In the genomic region with DNA sequence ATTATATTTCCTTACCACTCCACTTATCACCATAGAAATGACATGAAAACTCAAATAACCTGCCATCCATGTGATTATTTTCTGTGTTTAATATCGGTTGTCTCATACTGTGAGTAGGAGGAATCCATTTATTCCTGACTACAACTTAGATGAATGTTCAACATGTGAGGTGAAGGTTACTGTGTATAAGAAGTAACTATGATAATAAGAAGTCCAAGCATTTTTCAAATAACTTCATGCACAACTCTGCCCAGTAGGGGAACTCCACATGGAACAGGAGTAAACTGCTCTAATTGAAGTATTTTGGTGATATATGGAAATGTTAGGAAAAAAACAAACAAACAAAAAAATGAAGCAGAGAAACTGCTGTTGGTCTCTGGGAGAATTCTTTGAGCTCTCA, we compare ENCODE assay signal across 23 cellular contexts.
"Had no signal": no experiment of that assay in that cellular context is flagged by ENCODE, and none has a peak within 500 bp of the region (broad histone marks: within the 10 kb centered on the region; RNA-seq: fewer than 3 reads in every experiment).

No MANE protein-coding gene starts in this region.

- ATAC-seq: gastroesophageal sphincter; psoas muscle; sciatic nerve; stimulated activated memory B cell treated with anti-CD40 and anti-IgM and Interleukin-4, amounts not matched to agents 10 μg/mL and 1 μg/mL and 100 μg/mL, for 72 hours; T-helper 17 cell had no signal

- H3K27ac ChIP-seq: ascending aorta, cardiac muscle cell, epithelial cell of prostate, gastroesophageal sphincter, psoas muscle, stomach, suprapubic skin, tibial nerve had no signal

- H3K4me1 ChIP-seq: ascending aorta, gastroesophageal sphincter, psoas muscle, suprapubic skin, tibial nerve had no signal

- H3K36me3 ChIP-seq: ascending aorta, cardiac muscle cell, gastroesophageal sphincter, pancreas, stomach, suprapubic skin, tibial nerve had no signal

- H3K9me3 Mint-ChIP-seq: activated naive CD4-positive, alpha-beta T cell treated with anti-CD3 and anti-CD28 coated beads for 36 hours had no signal

- H3K27me3 Mint-ChIP-seq: activated CD4-positive, alpha-beta memory T cell treated with anti-CD3 and anti-CD28 coated beads for 36 hours; activated naive CD8-positive, alpha-beta T cell treated with anti-CD3 and anti-CD28 coated beads, Interleukin-2, amount 10 ng/mL, durations not matched to agents 7 days and 5 days; stimulated activated memory B cell treated with anti-CD40 and anti-IgM and Interleukin-4, amounts not matched to agents 10 μg/mL and 1 μg/mL and 100 μg/mL, for 72 hours; T-helper 17 cell had no signal

- H3K27ac Mint-ChIP-seq: activated CD4-positive, alpha-beta memory T cell treated with anti-CD3 and anti-CD28 coated beads for 36 hours; activated naive CD4-positive, alpha-beta T cell treated with anti-CD3 and anti-CD28 coated beads for 36 hours; activated naive CD8-positive, alpha-beta T cell treated with anti-CD3 and anti-CD28 coated beads, Interleukin-2, amount 10 ng/mL, durations not matched to agents 7 days and 5 days; nephron progenitor cell; stimulated activated memory B cell treated with anti-CD40 and anti-IgM and Interleukin-4, amounts not matched to agents 10 μg/mL and 1 μg/mL and 100 μg/mL, for 72 hours; T-helper 17 cell had no signal

- H3K36me3 Mint-ChIP-seq: activated CD4-positive, alpha-beta memory T cell treated with anti-CD3 and anti-CD28 coated beads for 36 hours; activated naive CD8-positive, alpha-beta T cell treated with anti-CD3 and anti-CD28 coated beads, Interleukin-2, amount 10 ng/mL, durations not matched to agents 7 days and 5 days; stimulated activated memory B cell treated with anti-CD40 and anti-IgM and Interleukin-4, amounts not matched to agents 10 μg/mL and 1 μg/mL and 100 μg/mL, for 72 hours had no signal

- H3K4me3 Mint-ChIP-seq: activated CD4-positive, alpha-beta memory T cell treated with anti-CD3 and anti-CD28 coated beads for 36 hours; activated naive CD4-positive, alpha-beta T cell treated with anti-CD3 and anti-CD28 coated beads for 36 hours; activated naive CD8-positive, alpha-beta T cell treated with anti-CD3 and anti-CD28 coated beads, Interleukin-2, amount 10 ng/mL, durations not matched to agents 7 days and 5 days; nephron progenitor cell; stimulated activated memory B cell treated with anti-CD40 and anti-IgM and Interleukin-4, amounts not matched to agents 10 μg/mL and 1 μg/mL and 100 μg/mL, for 72 hours; T-helper 17 cell had no signal

- H3K4me1 Mint-ChIP-seq: activated naive CD8-positive, alpha-beta T cell treated with anti-CD3 and anti-CD28 coated beads, Interleukin-2, amount 10 ng/mL, durations not matched to agents 7 days and 5 days; nephron progenitor cell; stimulated activated memory B cell treated with anti-CD40 and anti-IgM and Interleukin-4, amounts not matched to agents 10 μg/mL and 1 μg/mL and 100 μg/mL, for 72 hours; T-helper 17 cell had no signal

- DNase-seq: activated CD4-positive, alpha-beta memory T cell treated with anti-CD3 and anti-CD28 coated beads for 36 hours; activated CD4-positive, alpha-beta T cell treated with anti-CD3 and anti-CD28 coated beads for 4 hours; activated CD4-positive, CD25-positive, alpha-beta regulatory T cell; activated effector memory CD4-positive, alpha-beta T cell treated with Interleukin-2 at 50 U/mL for 16 hours; activated naive CD4-positive, alpha-beta T cell treated with anti-CD3 and anti-CD28 coated beads for 36 hours; activated naive CD8-positive, alpha-beta T cell treated with anti-CD3 and anti-CD28 coated beads, Interleukin-2, amount 10 ng/mL, durations not matched to agents 7 days and 5 days; activated T-cell treated with anti-CD3 and anti-CD28 coated beads, Interleukin-2, amount 50 U/mL, for 48 hours; head of caudate nucleus; nephron progenitor cell; psoas muscle; stimulated activated CD4-positive, alpha-beta T cell treated with anti-CD3 and anti-CD28 coated beads, Interleukin-15, amount 100 ng/mL, for 24 hours; T-helper 17 cell had no signal

- H3K4me3 ChIP-seq: ascending aorta, cardiac muscle cell, gastroesophageal sphincter, pancreas, psoas muscle, smooth muscle cell, stomach, suprapubic skin, tibial nerve had no signal

- H3K9me3 ChIP-seq: ascending aorta, gastroesophageal sphincter, pancreas, psoas muscle, stomach, tibial nerve had no signal

- H3K27me3 ChIP-seq: ascending aorta, cardiac muscle cell, gastroesophageal sphincter, pancreas, stomach, suprapubic skin, tibial nerve had no signal
